2 cellular contexts compared by ENCODE assay signal in genomic region chr2:80687524-80687923, GRCh38.
TF ChIP-seq lines count a peak whose summit lies in the region.

No MANE protein-coding gene starts in this region.

TF ChIP-seq in GM23338, 12 proteins besides CTCF, POLR2A, EP300 and RAD21:
- TF ChIP-seq, protein P1, sequence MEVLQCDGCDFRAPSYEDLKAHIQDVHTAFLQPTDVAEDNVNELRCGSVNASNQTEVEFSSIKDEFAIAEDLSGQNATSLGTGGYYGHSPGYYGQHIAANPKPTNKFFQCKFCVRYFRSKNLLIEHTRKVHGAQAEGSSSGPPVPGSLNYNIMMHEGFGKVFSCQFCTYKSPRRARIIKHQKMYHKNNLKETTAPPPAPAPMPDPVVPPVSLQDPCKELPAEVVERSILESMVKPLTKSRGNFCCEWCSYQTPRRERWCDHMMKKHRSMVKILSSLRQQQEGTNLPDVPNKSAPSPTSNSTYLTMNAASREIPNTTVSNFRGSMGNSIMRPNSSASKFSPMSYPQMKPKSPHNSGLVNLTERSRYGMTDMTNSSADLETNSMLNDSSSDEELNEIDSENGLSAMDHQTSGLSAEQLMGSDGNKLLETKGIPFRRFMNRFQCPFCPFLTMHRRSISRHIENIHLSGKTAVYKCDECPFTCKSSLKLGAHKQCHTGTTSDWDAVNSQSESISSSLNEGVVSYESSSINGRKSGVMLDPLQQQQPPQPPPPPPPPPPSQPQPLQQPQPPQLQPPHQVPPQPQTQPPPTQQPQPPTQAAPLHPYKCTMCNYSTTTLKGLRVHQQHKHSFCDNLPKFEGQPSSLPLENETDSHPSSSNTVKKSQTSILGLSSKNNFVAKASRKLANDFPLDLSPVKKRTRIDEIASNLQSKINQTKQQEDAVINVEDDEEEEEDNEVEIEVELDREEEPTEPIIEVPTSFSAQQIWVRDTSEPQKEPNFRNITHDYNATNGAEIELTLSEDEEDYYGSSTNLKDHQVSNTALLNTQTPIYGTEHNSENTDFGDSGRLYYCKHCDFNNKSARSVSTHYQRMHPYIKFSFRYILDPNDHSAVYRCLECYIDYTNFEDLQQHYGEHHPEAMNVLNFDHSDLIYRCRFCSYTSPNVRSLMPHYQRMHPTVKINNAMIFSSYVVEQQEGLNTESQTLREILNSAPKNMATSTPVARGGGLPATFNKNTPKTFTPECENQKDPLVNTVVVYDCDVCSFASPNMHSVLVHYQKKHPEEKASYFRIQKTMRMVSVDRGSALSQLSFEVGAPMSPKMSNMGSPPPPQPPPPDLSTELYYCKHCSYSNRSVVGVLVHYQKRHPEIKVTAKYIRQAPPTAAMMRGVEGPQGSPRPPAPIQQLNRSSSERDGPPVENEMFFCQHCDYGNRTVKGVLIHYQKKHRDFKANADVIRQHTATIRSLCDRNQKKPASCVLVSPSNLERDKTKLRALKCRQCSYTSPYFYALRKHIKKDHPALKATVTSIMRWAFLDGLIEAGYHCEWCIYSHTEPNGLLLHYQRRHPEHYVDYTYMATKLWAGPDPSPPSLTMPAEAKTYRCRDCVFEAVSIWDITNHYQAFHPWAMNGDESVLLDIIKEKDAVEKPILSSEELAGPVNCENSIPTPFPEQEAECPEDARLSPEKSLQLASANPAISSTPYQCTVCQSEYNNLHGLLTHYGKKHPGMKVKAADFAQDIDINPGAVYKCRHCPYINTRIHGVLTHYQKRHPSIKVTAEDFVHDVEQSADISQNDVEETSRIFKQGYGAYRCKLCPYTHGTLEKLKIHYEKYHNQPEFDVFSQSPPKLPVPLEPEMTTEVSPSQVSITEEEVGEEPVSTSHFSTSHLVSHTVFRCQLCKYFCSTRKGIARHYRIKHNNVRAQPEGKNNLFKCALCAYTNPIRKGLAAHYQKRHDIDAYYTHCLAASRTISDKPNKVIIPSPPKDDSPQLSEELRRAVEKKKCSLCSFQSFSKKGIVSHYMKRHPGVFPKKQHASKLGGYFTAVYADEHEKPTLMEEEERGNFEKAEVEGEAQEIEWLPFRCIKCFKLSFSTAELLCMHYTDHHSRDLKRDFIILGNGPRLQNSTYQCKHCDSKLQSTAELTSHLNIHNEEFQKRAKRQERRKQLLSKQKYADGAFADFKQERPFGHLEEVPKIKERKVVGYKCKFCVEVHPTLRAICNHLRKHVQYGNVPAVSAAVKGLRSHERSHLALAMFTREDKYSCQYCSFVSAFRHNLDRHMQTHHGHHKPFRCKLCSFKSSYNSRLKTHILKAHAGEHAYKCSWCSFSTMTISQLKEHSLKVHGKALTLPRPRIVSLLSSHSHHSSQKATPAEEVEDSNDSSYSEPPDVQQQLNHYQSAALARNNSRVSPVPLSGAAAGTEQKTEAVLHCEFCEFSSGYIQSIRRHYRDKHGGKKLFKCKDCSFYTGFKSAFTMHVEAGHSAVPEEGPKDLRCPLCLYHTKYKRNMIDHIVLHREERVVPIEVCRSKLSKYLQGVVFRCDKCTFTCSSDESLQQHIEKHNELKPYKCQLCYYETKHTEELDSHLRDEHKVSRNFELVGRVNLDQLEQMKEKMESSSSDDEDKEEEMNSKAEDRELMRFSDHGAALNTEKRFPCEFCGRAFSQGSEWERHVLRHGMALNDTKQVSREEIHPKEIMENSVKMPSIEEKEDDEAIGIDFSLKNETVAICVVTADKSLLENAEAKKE (CRISPR knock-in tag; IDR thresholded peaks at IDR 0.05): 0 out of 2 replicates have a peak, but pooled peaks have one; percentile 18
- TF ChIP-seq NANOG (IDR thresholded peaks at IDR 0.05; ENCODE audit: borderline replicate concordance) (no peak), ETS1 (IDR thresholded peaks at IDR 0.05) (no peak)

TF ChIP-seq in WTC11, 78 proteins besides CTCF, POLR2A, EP300 and RAD21 (continued from another document):
- TF ChIP-seq PRDM15 (CRISPR knock-in tag; IDR thresholded peaks at IDR 0.05) (no peak), USF1 (CRISPR knock-in tag; IDR thresholded peaks at IDR 0.05) (no peak), PRRX2 (CRISPR knock-in tag; IDR thresholded peaks at IDR 0.05) (no peak), NFE2L1 (CRISPR knock-in tag; IDR thresholded peaks at IDR 0.05) (no peak), ZNF263 (CRISPR knock-in tag; IDR thresholded peaks at IDR 0.05; ENCODE audit: low read depth) (no peak), FOXP1 (CRISPR knock-in tag; IDR thresholded peaks at IDR 0.05; ENCODE audit: borderline replicate concordance) (no peak), NFATC4 (CRISPR knock-in tag; IDR thresholded peaks at IDR 0.05) (no peak), ATF1 (CRISPR knock-in tag; IDR thresholded peaks at IDR 0.05) (no peak)
- TF ChIP-seq, protein P2, sequence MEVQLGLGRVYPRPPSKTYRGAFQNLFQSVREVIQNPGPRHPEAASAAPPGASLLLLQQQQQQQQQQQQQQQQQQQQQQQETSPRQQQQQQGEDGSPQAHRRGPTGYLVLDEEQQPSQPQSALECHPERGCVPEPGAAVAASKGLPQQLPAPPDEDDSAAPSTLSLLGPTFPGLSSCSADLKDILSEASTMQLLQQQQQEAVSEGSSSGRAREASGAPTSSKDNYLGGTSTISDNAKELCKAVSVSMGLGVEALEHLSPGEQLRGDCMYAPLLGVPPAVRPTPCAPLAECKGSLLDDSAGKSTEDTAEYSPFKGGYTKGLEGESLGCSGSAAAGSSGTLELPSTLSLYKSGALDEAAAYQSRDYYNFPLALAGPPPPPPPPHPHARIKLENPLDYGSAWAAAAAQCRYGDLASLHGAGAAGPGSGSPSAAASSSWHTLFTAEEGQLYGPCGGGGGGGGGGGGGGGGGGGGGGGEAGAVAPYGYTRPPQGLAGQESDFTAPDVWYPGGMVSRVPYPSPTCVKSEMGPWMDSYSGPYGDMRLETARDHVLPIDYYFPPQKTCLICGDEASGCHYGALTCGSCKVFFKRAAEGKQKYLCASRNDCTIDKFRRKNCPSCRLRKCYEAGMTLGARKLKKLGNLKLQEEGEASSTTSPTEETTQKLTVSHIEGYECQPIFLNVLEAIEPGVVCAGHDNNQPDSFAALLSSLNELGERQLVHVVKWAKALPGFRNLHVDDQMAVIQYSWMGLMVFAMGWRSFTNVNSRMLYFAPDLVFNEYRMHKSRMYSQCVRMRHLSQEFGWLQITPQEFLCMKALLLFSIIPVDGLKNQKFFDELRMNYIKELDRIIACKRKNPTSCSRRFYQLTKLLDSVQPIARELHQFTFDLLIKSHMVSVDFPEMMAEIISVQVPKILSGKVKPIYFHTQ (CRISPR knock-in tag; IDR thresholded peaks at IDR 0.05): no peak
